Comparison of ENCODE assay signal across 8 cellular contexts in genomic region chr15:73800662-73801345, GRCh38. TPM values are rescaled to one million over a fixed set of nuclear protein-coding genes. Genes with fewer than 3 reads are reported as not detected.
DNase-seq lines count a peak whose midpoint lies in the region; TF ChIP-seq lines count a peak whose summit lies in the region.

No MANE protein-coding gene starts in this region.

- no peaks in the 10 kb centered on the region for H3K36me3 ChIP-seq in A673 (ENCODE audit: insufficient read depth, low read length, poor library complexity, severe bottlenecking)
- H3K36me3 ChIP-seq in mesodermal cell (ENCODE audit: control insufficient read depth, insufficient read depth, low read length): no peaks in the 10 kb centered on the region

- H2BK120ac ChIP-seq in H9 (ENCODE audit: low read depth, low read length, poor library complexity, severe bottlenecking): no peak overlapping the region

- no peaks in the 10 kb centered on the region for H3K4me1 ChIP-seq in A673 (ENCODE audit: insufficient read depth, low read length, poor library complexity, severe bottlenecking)
- peaks cover 41% of the 10 kb centered on the region for H3K4me1 ChIP-seq in mesodermal cell (ENCODE audit: control insufficient read depth, insufficient read depth, low read length, poor library complexity, severe bottlenecking)
- peaks cover 2% of the 10 kb centered on the region; the same call in 1 of the 2 replicates for H3K4me1 ChIP-seq in H9 (ENCODE audit: insufficient read depth, low read length)

- H3K9ac ChIP-seq in H9 (ENCODE audit: extremely low read depth, insufficient read length, low read length): no peak overlapping the region

- no peak overlapping the region for H3T11ph ChIP-seq in H9 (ENCODE audit: low read length)

- 73 to 89% methylated on average over 7 to 8 of the region's 11 CpGs for WGBS in mesodermal cell (ENCODE audit: insufficient coverage in 2 of 2), 2 experiments
- no CpG with 5 or more reads among the region's 11 CpGs for WGBS in H9 (ENCODE audit: extremely low coverage, insufficient read length, low lambda C conversion rate)

- no peak overlapping the region for H4K5ac ChIP-seq in H9 (ENCODE audit: insufficient read length, low read depth, low read length)

- no peak overlapping the region for H3K4ac ChIP-seq in H9 (ENCODE audit: low read depth, low read length)

- H3K14ac ChIP-seq in H9 (ENCODE audit: insufficient read depth, low read length): no peak overlapping the region

- no peak overlapping the region for H3K18ac ChIP-seq in H9 (ENCODE audit: insufficient read length, low read depth, low read length)

- H3K23me2 ChIP-seq in H9 (ENCODE audit: insufficient read length, low read depth, low read length, poor library complexity, severe bottlenecking): no peaks in the 10 kb centered on the region

- H3K23ac ChIP-seq in H9 (ENCODE audit: insufficient read length, low read depth, low read length): no peak overlapping the region

- no peaks in the 10 kb centered on the region for H3K79me1 ChIP-seq in H9 (ENCODE audit: insufficient read depth, low read depth, low read length, poor library complexity, severe bottlenecking)

- peaks cover 2% of the 10 kb centered on the region; the same call in 1 of the 2 replicates for H3K27me3 Mint-ChIP-seq in H9 (ENCODE audit: low read depth)

- H2BK12ac ChIP-seq in H9 (ENCODE audit: insufficient read length, low read depth, low read length): no peak overlapping the region

- no peak overlapping the region for H3K4me3 ChIP-seq in A673 (ENCODE audit: low read depth, low read length, poor library complexity, severe bottlenecking)
- no peak overlapping the region for H3K4me3 ChIP-seq in choroid plexus epithelial cell (ENCODE audit: low read depth, low read length)
- no peak overlapping the region for H3K4me3 ChIP-seq in mesodermal cell (ENCODE audit: extremely low read depth, insufficient read depth, low read length, poor library complexity, severe bottlenecking)

- no peaks in the 10 kb centered on the region for H4K20me1 ChIP-seq in H9 (ENCODE audit: control insufficient read depth, insufficient read depth, insufficient read length)

- intact Hi-C loops in A673 (cut with micrococcal nuclease; ENCODE audit: unreplicated experiment): no loop called here

- no peak overlapping the region for H2BK5ac ChIP-seq in H9 (ENCODE audit: insufficient read length, low read length)

- H3K4me3 Mint-ChIP-seq in H9: no peak overlapping the region

- no peaks in the 10 kb centered on the region; a peak in 1 of 7 replicates for H3K36me3 Mint-ChIP-seq in H9 (ENCODE audit: insufficient read depth in 1 of 3, low read depth in 3 of 3)

- H3K27ac Mint-ChIP-seq in H9: no peak overlapping the region; a peak in 1 of 7 replicates

- H3K9me3 Mint-ChIP-seq in H9: no peaks in the 10 kb centered on the region

- H3K56ac ChIP-seq in H9 (ENCODE audit: insufficient read length, low read depth, low read length): no peak overlapping the region

- peak; percentile 35 for DNase-seq in A673 (ENCODE audit: low spot score)
- DNase-seq in LHCN-M2 (ENCODE audit: low read depth): peak; percentile 56
- DNase-seq in choroid plexus epithelial cell (ENCODE audit: low read depth): peak; percentile 86
- DNase-seq in stimulated activated CD4-positive, alpha-beta T cell treated with anti-CD3 and anti-CD28 coated beads, Interleukin-1b, Interleukin-23, amount 100 ng/mL, for 48 hours: no peak
- no peak for DNase-seq in SK-N-DZ (ENCODE audit: low spot score)
- DNase-seq in D341Med (ENCODE audit: low spot score): no peak
- DNase-seq in H9: no peak

- H3K27ac ChIP-seq in A673 (ENCODE audit: low read depth, low read length, poor library complexity, severe bottlenecking) (no peak overlapping the region), mesodermal cell (ENCODE audit: low read depth, low read length, severe bottlenecking) (peak overlapping the region; percentile 59), H9 (ENCODE audit: insufficient read length, low read depth, low read length) (no peak overlapping the region)

- H3K27me3 ChIP-seq in A673 (replicated peaks; ENCODE audit: insufficient read depth, low read depth, low read length, poor library complexity): no peaks in the 10 kb centered on the region
- no peaks in the 10 kb centered on the region for H3K27me3 ChIP-seq in H9 (ENCODE audit: insufficient read depth, low read length)

- H2AK5ac ChIP-seq in H9 (ENCODE audit: insufficient read length, low read length): no peak overlapping the region

- BruUV-seq in A673 (replicated peaks; lab: Mats Ljungman, UMichigan): no TSS peak

- H3K79me2 ChIP-seq in H9 (ENCODE audit: insufficient read depth, low read length): no peaks in the 10 kb centered on the region

- POLR2A ChIA-PET in A673 (lab: Charles Lee; ENCODE audit: low non-redundant PET): no interaction called here

- H3K9me3 ChIP-seq in A673 (ENCODE audit: low read depth, low read length, poor library complexity, severe bottlenecking): no peaks in the 10 kb centered on the region
- no peaks in the 10 kb centered on the region for H3K9me3 ChIP-seq in mesodermal cell (ENCODE audit: control insufficient read depth, low read length)
- H3K9me3 ChIP-seq in H9 (ENCODE audit: control insufficient read depth, low read depth, low read length): no peaks in the 10 kb centered on the region

- no peak overlapping the region for H2AFZ ChIP-seq in H9 (ENCODE audit: low read length)

- no peak overlapping the region for H2BK20ac ChIP-seq in H9 (ENCODE audit: low read depth, low read length, poor library complexity, severe bottlenecking)

- H2BK15ac ChIP-seq in H9 (ENCODE audit: low read depth, low read length): no peak overlapping the region

- H3K4me2 ChIP-seq in H9 (ENCODE audit: insufficient read depth, insufficient read length, low read length): no peak overlapping the region

- H4K91ac ChIP-seq in H9 (ENCODE audit: insufficient read length, low read depth, low read length): no peak overlapping the region

- peaks cover 18 to 28% of the 10 kb centered on the region in 2 experiments for H3K4me1 Mint-ChIP-seq in H9

- CTCF ChIA-PET in A673 (lab: Charles Lee): no interaction called here

- no peak overlapping the region for H4K8ac ChIP-seq in H9 (replicated peaks; ENCODE audit: insufficient read length, low read depth, low read length)

- no peak for TF ChIP-seq CTCF in A673 (conservative IDR thresholded peaks at IDR 0.05; ENCODE audit: low read depth, low read length)
- TF ChIP-seq CTCF in choroid plexus epithelial cell (conservative IDR thresholded peaks at IDR 0.05; ENCODE audit: low read depth, low read length): no peak
- TF ChIP-seq CTCF in H9 (conservative IDR thresholded peaks at IDR 0.05): no peak

RNA-seq across cellular contexts. Expression of gene INSYN1, which starts 47.7 kb away (rescaled TPM):
- total RNA-seq in A673 (2021) (0.54 and 2.0 TPM in 2 replicates), LHCN-M2 (2014; rRNA removed) (0.19 and 0.29 TPM in 2 replicates), H9 (2021) (1.9 and 2.5 TPM in 2 replicates)
- 0.60 TPM for polyA plus RNA-seq in LHCN-M2 (2012)
- 3.4 TPM for polyA plus RNA-seq in mesodermal cell (2013, experiment 1 of 2)
- polyA plus RNA-seq in mesodermal cell (2013, experiment 2 of 2): 3.7 TPM
- polyA plus RNA-seq in SK-N-DZ (2014; cell fraction: cytosol; rRNA removed): 0.07 and 0.95 TPM in 2 replicates
- 0.37 and 0.44 TPM in 2 replicates for polyA plus RNA-seq in SK-N-DZ (2014; cell fraction: nucleus; rRNA removed)

Comparison
In these comparisons a context has a peak if more than half of its experiments do, and no peak if none do; other contexts are left out.
1. DNase-seq: peak in A673 (single experiment), LHCN-M2 (single experiment) and choroid plexus epithelial cell (single experiment); none in stimulated activated CD4-positive, alpha-beta T cell treated with anti-CD3 and anti-CD28 coated beads, Interleukin-1b, Interleukin-23, amount 100 ng/mL, for 48 hours (single experiment), SK-N-DZ (single experiment), D341Med (single experiment) and H9 (single experiment).